ENCODE assay signal across 13 cellular contexts in genomic region chr3:195698325-195699147, GRCh38. TPM values are rescaled to one million over a fixed set of nuclear protein-coding genes. Genes with fewer than 3 reads are reported as not detected.
DNase-seq lines count a peak whose midpoint lies in the region; ATAC-seq, FAIRE-seq and TF ChIP-seq lines count a peak whose summit lies in the region.
"Had no signal": no experiment of that assay in that cellular context is flagged by ENCODE, and none has a peak within 500 bp of the region (broad histone marks: within the 10 kb centered on the region; RNA-seq: fewer than 3 reads in every experiment).

No MANE protein-coding gene starts in this region.

- FAIRE-seq in GM18507 (lab: Jason Lieb, UNC) (peak; percentile 5), GM12878 (lab: Jason Lieb, UNC) (no peak)

- SMC1A ChIA-PET in GM12878 (lab: Charles Lee; ENCODE audit: uncharacterized antibody, unreplicated experiment): no interaction called here

- H2AFZ ChIP-seq in GM12878 (ENCODE audit: control insufficient read depth, low read depth, low read length): no peak overlapping the region

- DNase-seq in GM18507 (ENCODE audit: extremely low spot score, insufficient read length, low read depth): no peak
- no peak for DNase-seq in GM12878 (ENCODE audit: low read depth, low spot score)
- no peak for DNase-seq in left lung
- DNase-seq in cerebellum (ENCODE audit: low spot score): no peak
- DNase-seq in AML-193 (lab: John Stamatoyannopoulos, UW): no peak
- DNase-seq in NCI-H128 (lab: John Stamatoyannopoulos, UW; ENCODE audit: unreplicated experiment): no peak
- DNase-seq: kidney glomerular epithelial cell; NCI-H510A; stimulated activated CD4-positive, alpha-beta T cell treated with anti-CD3 and anti-CD28 coated beads, Interleukin-15, amount 100 ng/mL, for 24 hours had no signal

- 98% methylated on average over 8 of the region's 8 CpGs for WGBS in GM12878 (ENCODE audit: insufficient coverage, insufficient replicate concordance, low lambda C conversion rate, missing lambda C conversion rate)

- in situ Hi-C loops in GM12878 (cut with MboI): no loop called here

- H4K20me1 ChIP-seq in GM12878 (ENCODE audit: control insufficient read depth, insufficient read depth): no peaks in the 10 kb centered on the region

- H3K9me3 ChIP-seq in GM12878 (replicated peaks; ENCODE audit: control insufficient read depth, insufficient read depth, low read length) (no peaks in the 10 kb centered on the region; the same call in 2 of the 3 replicates), left lung (no peaks in the 10 kb centered on the region)
- H3K9me3 ChIP-seq: neutrophil had no signal

- POLR2A ChIA-PET in GM12878 (lab: Charles Lee): no interaction called here

- H3K36me3 ChIP-seq in GM12878 (ENCODE audit: control insufficient read depth in 2 of 2, insufficient read depth in 2 of 2, low read length in 1 of 2) (peaks cover 0 to 2% of the 10 kb centered on the region in 2 experiments; a peak in 2 of 4 replicates), left lung (peaks cover 0 to 46% of the 10 kb centered on the region in 2 donors)

- no peaks in the 10 kb centered on the region for H3K79me2 ChIP-seq in GM12878 (ENCODE audit: control insufficient read depth, insufficient read depth, low read length)

- H3K4me3 ChIP-seq in GM12878: no peak overlapping the region
- no peak overlapping the region for H3K4me3 ChIP-seq in left lung

- TF ChIP-seq POLR2A in GM12878 (IDR thresholded peaks at IDR 0.05; ENCODE audit: low read depth, low read length): no peak

- TF ChIP-seq CTCF in 22Rv1 (IDR thresholded peaks at IDR 0.05): no peak
- TF ChIP-seq CTCF in GM12878 (IDR thresholded peaks at IDR 0.05 in 2 of 3, conservative IDR thresholded peaks at IDR 0.05 in 1 of 3; ENCODE audit: control insufficient read depth in 2 of 3, extremely low read depth in 1 of 3, insufficient read depth in 1 of 3, low read depth in 3 of 3, low read length in 3 of 3): no peak
- no peak for TF ChIP-seq CTCF in left lung (IDR thresholded peaks at IDR 0.05)

- ATAC-seq in GM12878 (no peak), left lung (peak; percentile 37), HG03460 (IDR thresholded peaks at IDR 0.05; ENCODE audit: unreplicated experiment) (no peak)

- H3K4me2 ChIP-seq in GM12878 (ENCODE audit: control insufficient read depth, insufficient read depth): no peak overlapping the region

- no peak overlapping the region for H3K9ac ChIP-seq in GM12878 (ENCODE audit: control insufficient read depth, insufficient read depth, low read length)

- TSS peak; percentile 39 for BruUV-seq in GM12878 (replicated peaks; lab: Mats Ljungman, UMichigan)

- intact Hi-C loops in GM12878 (cut with micrococcal nuclease; ENCODE audit: unreplicated experiment) (no loop called here), left lung (cut with DNase I) (no loop called here)

- TF ChIP-seq EP300 in GM12878 (IDR thresholded peaks at IDR 0.05; ENCODE audit: borderline replicate concordance in 1 of 2, control insufficient read depth in 1 of 2, low read depth in 2 of 2, low read length in 2 of 2): no peak

- H3K27me3 ChIP-seq in GM12878 (replicated peaks in 1 of 2; ENCODE audit: control insufficient read depth in 2 of 2, insufficient read depth in 2 of 2, low read length in 1 of 2) (no peaks in the 10 kb centered on the region), left lung (no peaks in the 10 kb centered on the region)
- H3K27me3 ChIP-seq: neutrophil had no signal

- peak overlapping the region; percentile 14; the same call in 1 of the 2 replicates for H3K27ac ChIP-seq in 22Rv1
- H3K27ac ChIP-seq in GM12878 (ENCODE audit: control insufficient read depth, insufficient read depth): no peak overlapping the region
- H3K27ac ChIP-seq in left lung: no peak overlapping the region
- H3K27ac ChIP-seq: HL-60, neutrophil had no signal

- RAD21 ChIA-PET in GM12878 (lab: Charles Lee; ENCODE audit: unreplicated experiment): interaction anchor here (0.6 kb wide), 1 partner anchor 13 kb away, joined by 3 read pairs; no protein-coding TSS in a partner anchor

- CTCF ChIA-PET in GM12878 (lab: Yijun Ruan, JAX): interaction anchor here (0.7 kb wide), 1 partner anchor 1508 kb away, joined by 3 read pairs; no protein-coding TSS in a partner anchor

- TF ChIP-seq RAD21 in GM12878 (IDR thresholded peaks at IDR 0.05; ENCODE audit: insufficient read depth, low read depth, low read length): no peak

- H3K4me1 ChIP-seq in GM12878 (ENCODE audit: control insufficient read depth, insufficient read depth, low read length): no peaks in the 10 kb centered on the region
- peaks cover 0 to 7% of the 10 kb centered on the region in 2 donors for H3K4me1 ChIP-seq in left lung

TF ChIP-seq in GM12878, 131 proteins besides CTCF, POLR2A, EP300 and RAD21 (continues in another document):
- TF ChIP-seq SKIL (IDR thresholded peaks at IDR 0.05; ENCODE audit: low read depth, poor library complexity, severe bottlenecking): no peak
- no peak for TF ChIP-seq SMAD1 (IDR thresholded peaks at IDR 0.05; ENCODE audit: low read depth, partially characterized antibody)
- no peak for TF ChIP-seq REST (IDR thresholded peaks at IDR 0.05; ENCODE audit: low read depth, low read length)
- no peak for TF ChIP-seq CREM (IDR thresholded peaks at IDR 0.05; ENCODE audit: low read depth)
- no peak for TF ChIP-seq IRF4 (IDR thresholded peaks at IDR 0.05; ENCODE audit: low read depth, low read length)
- TF ChIP-seq SMARCA5 (IDR thresholded peaks at IDR 0.05): no peak

RNA-seq across cellular contexts. Expression of gene MUC20, which starts 22.2 kb away (rescaled TPM):
- 1.7 and 2.4 TPM in 2 replicates for total RNA-seq in GM12878 (2013; cell fraction: nucleolus; rRNA removed)
- 0.17 TPM in 1 of 2 replicates, not detected in the other for total RNA-seq in GM12878 (2014; rRNA removed)
- 0.18 and 0.22 TPM in 2 replicates for total RNA-seq in GM12878 (2014; rRNA removed; fragmentation: Illumina TruSeq; extraction: Trizol)
- total RNA-seq in GM12878 (2021): 0.13 and 0.46 TPM in 2 replicates
- 0.47 TPM for polyA plus RNA-seq in GM12878 (2011; ENCODE audit: low read depth)
- polyA plus RNA-seq in GM12878 (2011; rRNA removed): 0.07 TPM in 1 of 2 replicates, not detected in the other
- polyA plus RNA-seq in GM12878 (2011; cell fraction: cytosol; rRNA removed): 0.09 TPM in 1 of 2 replicates, not detected in the other
- polyA plus RNA-seq in GM12878 (2011; cell fraction: nucleus; rRNA removed): 0.19 and 0.63 TPM in 2 replicates
- 0.39 and 0.50 TPM in 2 replicates for polyA plus RNA-seq in GM12878 (2012)
- polyA plus RNA-seq in GM12878 (2014; fragmentation: Illumina TruSeq; extraction: Trizol): 0.38 TPM in 1 of 2 replicates, not detected in the other
- polyA plus RNA-seq in GM12878 (2014; fragmentation: Nextera tagmentation; extraction: Ambion mirVana): under 1 TPM; 0.04 to 0.06 TPM
- 0.13 and 0.80 TPM in 2 replicates for polyA plus RNA-seq in GM12878 (2014; rRNA removed)
- polyA plus RNA-seq in GM12878 (2016; fragmentation: Nextera tagmentation; extraction: Ambion mirVana): not detected
- polyA minus RNA-seq in GM12878 (2011; rRNA and poly(A)+ RNA removed): 0.31 TPM in 1 of 2 replicates, not detected in the other
- not detected in 2 replicates for polyA minus RNA-seq in GM12878 (2011; cell fraction: cytosol; rRNA and poly(A)+ RNA removed)
- polyA minus RNA-seq in GM12878 (2011; cell fraction: nucleus; rRNA and poly(A)+ RNA removed): 0.19 TPM in 1 of 2 replicates, not detected in the other
- 10 to 100 TPM in 1 of 2 donors, 1 to 10 TPM in 1; 7.7 to 20.3 TPM for total RNA-seq in left lung
- total RNA-seq in cerebellum: 4.3 TPM
